Comparison of ENCODE assay signal across 8 cellular contexts in the genomic region with DNA sequence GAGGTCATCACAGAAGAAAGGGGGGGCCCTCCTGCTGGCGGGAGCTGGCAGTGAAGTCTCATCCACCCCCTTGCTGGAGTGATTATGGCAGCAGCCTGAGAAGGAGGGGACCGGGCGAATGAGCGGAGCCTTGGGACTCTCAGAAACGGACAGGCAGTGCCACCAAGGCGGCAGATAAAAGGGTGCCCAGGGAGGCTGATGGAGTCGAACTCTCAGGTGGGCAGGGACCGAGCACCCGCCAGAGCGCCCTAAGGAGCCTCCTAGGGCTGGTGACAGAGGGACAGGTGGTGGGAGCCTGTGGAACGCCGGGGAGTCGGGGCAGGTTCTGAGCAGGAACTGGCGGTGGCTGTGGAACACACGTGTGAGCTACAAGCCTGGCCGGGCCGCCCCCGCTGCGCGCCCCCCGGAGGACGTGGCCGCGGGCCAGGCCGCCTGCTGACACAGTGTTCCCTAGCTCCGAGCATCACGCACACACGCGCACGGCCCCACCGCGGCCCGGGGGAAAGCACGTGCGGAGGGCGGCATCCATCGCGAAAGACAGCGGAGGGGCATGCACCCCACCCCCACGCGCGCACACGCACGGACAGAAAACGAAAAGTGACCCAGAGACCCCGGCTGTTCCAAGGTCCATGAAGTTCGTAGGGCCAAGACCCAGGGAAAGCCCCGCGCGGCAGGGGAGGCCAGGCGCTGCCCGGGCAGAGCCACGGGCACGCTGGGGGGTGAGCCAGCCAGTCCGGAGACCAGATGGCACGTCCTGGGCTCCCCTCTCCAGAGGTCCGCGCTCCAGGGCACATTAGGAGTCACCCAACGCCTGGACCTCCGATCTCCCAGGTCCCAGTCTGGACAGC. TPM values are rescaled to one million over a fixed set of nuclear protein-coding genes. Genes with fewer than 3 reads are reported as not detected.
DNase-seq lines count a peak whose midpoint lies in the region; ATAC-seq lines count a peak whose summit lies in the region.

No MANE protein-coding gene starts in this region.

- intact Hi-C loops in activated T-helper 1 cell treated with anti-CD3 and anti-CD28 coated beads, Interleukin-12 subunit alpha, Interleukin-12 subunit beta, Interleukin-2, Interleukin-4 antibody, amounts not matched to agents 30 ng/mL and 10 ng/mL and 1 ng/mL, durations not matched to agents 14 hours and 24 hours and 36 hours (cut with micrococcal nuclease), result loop anchor here (1.0 to 2.0 kb wide), 3 partner anchors 39 to 68 kb away; a partner anchor contains a TSS
- intact Hi-C loops in Right ventricle myocardium superior (cut with DNase I) (no loop called here), posterior vena cava (cut with DNase I) (no loop called here)

- H3K9me3 Mint-ChIP-seq in activated T-helper 1 cell treated with anti-CD3 and anti-CD28 coated beads, Interleukin-12 subunit alpha, Interleukin-12 subunit beta, Interleukin-2, Interleukin-4 antibody, amounts not matched to agents 30 ng/mL and 10 ng/mL and 1 ng/mL, durations not matched to agents 14 hours and 24 hours and 36 hours, result no peaks in the 10 kb centered on the region

- peak; percentile 68 for DNase-seq in activated effector memory CD4-positive, alpha-beta T cell treated with anti-CD3 and anti-CD28 coated beads, Interleukin-2, amount 50 U/mL, for 16 hours
- DNase-seq in activated effector memory CD4-positive, alpha-beta T cell treated with Interleukin-2 at 50 U/mL for 16 hours, result no peak
- DNase-seq in NCI-H2171 (lab: John Stamatoyannopoulos, UW), result peak; percentile 56
- DNase-seq in activated T-helper 1 cell treated with anti-CD3 and anti-CD28 coated beads, Interleukin-12 subunit alpha, Interleukin-12 subunit beta, Interleukin-2, Interleukin-4 antibody, amounts not matched to agents 30 ng/mL and 10 ng/mL and 1 ng/mL, durations not matched to agents 14 hours and 24 hours and 36 hours (ENCODE audit: low spot score), result no peak
- peak; percentile 74 for DNase-seq in Right ventricle myocardium superior
- DNase-seq in posterior vena cava (ENCODE audit: low spot score), result peak; percentile 87
- no peak for DNase-seq in SHP77 (lab: John Stamatoyannopoulos, UW)

- H3K4me3 Mint-ChIP-seq in activated T-helper 1 cell treated with anti-CD3 and anti-CD28 coated beads, Interleukin-12 subunit alpha, Interleukin-12 subunit beta, Interleukin-2, Interleukin-4 antibody, amounts not matched to agents 30 ng/mL and 10 ng/mL and 1 ng/mL, durations not matched to agents 14 hours and 24 hours and 36 hours, result peak overlapping the region; percentile 88

- peaks cover 26% of the 10 kb centered on the region for H3K36me3 Mint-ChIP-seq in activated T-helper 1 cell treated with anti-CD3 and anti-CD28 coated beads, Interleukin-12 subunit alpha, Interleukin-12 subunit beta, Interleukin-2, Interleukin-4 antibody, amounts not matched to agents 30 ng/mL and 10 ng/mL and 1 ng/mL, durations not matched to agents 14 hours and 24 hours and 36 hours (ENCODE audit: low read depth)

- peak; percentile 21 for ATAC-seq in HG02870 (IDR thresholded peaks at IDR 0.05; ENCODE audit: unreplicated experiment)
- ATAC-seq in Right ventricle myocardium superior (ENCODE audit: poor library complexity), result peak; percentile 62

- peaks cover 28% of the 10 kb centered on the region for H3K4me1 Mint-ChIP-seq in activated T-helper 1 cell treated with anti-CD3 and anti-CD28 coated beads, Interleukin-12 subunit alpha, Interleukin-12 subunit beta, Interleukin-2, Interleukin-4 antibody, amounts not matched to agents 30 ng/mL and 10 ng/mL and 1 ng/mL, durations not matched to agents 14 hours and 24 hours and 36 hours (ENCODE audit: low read depth)

- peaks cover 16% of the 10 kb centered on the region for H3K27me3 Mint-ChIP-seq in activated T-helper 1 cell treated with anti-CD3 and anti-CD28 coated beads, Interleukin-12 subunit alpha, Interleukin-12 subunit beta, Interleukin-2, Interleukin-4 antibody, amounts not matched to agents 30 ng/mL and 10 ng/mL and 1 ng/mL, durations not matched to agents 14 hours and 24 hours and 36 hours (ENCODE audit: insufficient read depth)

- H3K27ac Mint-ChIP-seq in activated T-helper 1 cell treated with anti-CD3 and anti-CD28 coated beads, Interleukin-12 subunit alpha, Interleukin-12 subunit beta, Interleukin-2, Interleukin-4 antibody, amounts not matched to agents 30 ng/mL and 10 ng/mL and 1 ng/mL, durations not matched to agents 14 hours and 24 hours and 36 hours, result peak overlapping the region; percentile 84

RNA-seq across cellular contexts. Expression of a gene that starts 1.0 kb away (rescaled TPM):
- total RNA-seq in activated T-helper 1 cell treated with anti-CD3 and anti-CD28 coated beads, Interleukin-12 subunit alpha, Interleukin-12 subunit beta, Interleukin-2, Interleukin-4 antibody, amounts not matched to agents 30 ng/mL and 10 ng/mL and 1 ng/mL, durations not matched to agents 14 hours and 24 hours and 36 hours, result 9.4 and 10.9 TPM in 2 replicates
- total RNA-seq in Right ventricle myocardium superior (0.73 TPM), posterior vena cava (1 to 10 TPM; 1.6 to 2.9 TPM)

RNA-seq across cellular contexts. Expression of a gene that starts 38.8 kb away (rescaled TPM):
- total RNA-seq in activated T-helper 1 cell treated with anti-CD3 and anti-CD28 coated beads, Interleukin-12 subunit alpha, Interleukin-12 subunit beta, Interleukin-2, Interleukin-4 antibody, amounts not matched to agents 30 ng/mL and 10 ng/mL and 1 ng/mL, durations not matched to agents 14 hours and 24 hours and 36 hours, result 259 and 270 TPM in 2 replicates
- total RNA-seq in Right ventricle myocardium superior, result 111 TPM
- total RNA-seq in posterior vena cava, result 100 to 1,000 TPM; 142 to 151 TPM

RNA-seq across cellular contexts. Expression of a gene that starts 38.9 kb away (rescaled TPM):
- 71.2 and 78.2 TPM in 2 replicates for total RNA-seq in activated T-helper 1 cell treated with anti-CD3 and anti-CD28 coated beads, Interleukin-12 subunit alpha, Interleukin-12 subunit beta, Interleukin-2, Interleukin-4 antibody, amounts not matched to agents 30 ng/mL and 10 ng/mL and 1 ng/mL, durations not matched to agents 14 hours and 24 hours and 36 hours
- total RNA-seq in Right ventricle myocardium superior (12.9 TPM), posterior vena cava (10 to 100 TPM; 15.2 to 24.6 TPM)

RNA-seq across cellular contexts. Expression of a gene that starts 53.1 kb away (rescaled TPM):
- total RNA-seq in activated T-helper 1 cell treated with anti-CD3 and anti-CD28 coated beads, Interleukin-12 subunit alpha, Interleukin-12 subunit beta, Interleukin-2, Interleukin-4 antibody, amounts not matched to agents 30 ng/mL and 10 ng/mL and 1 ng/mL, durations not matched to agents 14 hours and 24 hours and 36 hours, result not detected in 2 replicates
- total RNA-seq in Right ventricle myocardium superior (not detected), posterior vena cava (under 1 TPM; 0.42 to 0.71 TPM)

Comparison
In these comparisons a context has a peak if more than half of its experiments do, and no peak if none do; other contexts are left out.
1. DNase-seq: peak in activated effector memory CD4-positive, alpha-beta T cell treated with anti-CD3 and anti-CD28 coated beads, Interleukin-2, amount 50 U/mL, for 16 hours (single experiment), NCI-H2171 (single experiment), Right ventricle myocardium superior (single experiment) and posterior vena cava (single experiment); none in activated effector memory CD4-positive, alpha-beta T cell treated with Interleukin-2 at 50 U/mL for 16 hours (single experiment), activated T-helper 1 cell treated with anti-CD3 and anti-CD28 coated beads, Interleukin-12 subunit alpha, Interleukin-12 subunit beta, Interleukin-2, Interleukin-4 antibody, amounts not matched to agents 30 ng/mL and 10 ng/mL and 1 ng/mL, durations not matched to agents 14 hours and 24 hours and 36 hours (single experiment) and SHP77 (0 of 2).